9 cellular contexts compared by ENCODE assay signal in genomic region chr3:112984485-112984884, GRCh38.
A peak's percentile ranks its signal among the peaks of the same experiment; 100 is the strongest.
DNase-seq lines count a peak whose midpoint lies in the region; ATAC-seq and TF ChIP-seq lines count a peak whose summit lies in the region.
"Had no signal": no experiment of that assay in that cellular context is flagged by ENCODE, and none has a peak within 500 bp of the region (broad histone marks: within the 10 kb centered on the region; RNA-seq: fewer than 3 reads in every experiment).

No MANE protein-coding gene starts in this region.

- no peak overlapping the region for H3K4me3 ChIP-seq in foreskin fibroblast (ENCODE audit: low read depth in 1 of 2, low read length in 2 of 2)

- peaks cover 18 to 28% of the 10 kb centered on the region in 2 donors for H3K4me1 Mint-ChIP-seq in effector memory CD8-positive, alpha-beta T cell (ENCODE audit: low read depth in 2 of 2)

- peak; percentile 81 for ATAC-seq in effector memory CD8-positive, alpha-beta T cell (replicated peaks)
- ATAC-seq in HG03432 (IDR thresholded peaks at IDR 0.05; ENCODE audit: unreplicated experiment) (no peak), GM21737 (IDR thresholded peaks at IDR 0.05; ENCODE audit: unreplicated experiment) (no peak)

- H3K27me3 Mint-ChIP-seq in effector memory CD8-positive, alpha-beta T cell: no peaks in the 10 kb centered on the region

- peak overlapping the region; percentile 24 to 47 for H3K27ac Mint-ChIP-seq in effector memory CD8-positive, alpha-beta T cell

- no peaks in the 10 kb centered on the region for H3K9me3 Mint-ChIP-seq in effector memory CD8-positive, alpha-beta T cell

- H3K4me3 Mint-ChIP-seq in effector memory CD8-positive, alpha-beta T cell: peak overlapping the region in 1 of 2 donors; percentile 12

- DNase-seq in stimulated activated CD4-positive, alpha-beta T cell treated with anti-CD3 and anti-CD28 coated beads, Interleukin-4, amount 100 ng/mL, for 24 hours: peak; percentile 39
- DNase-seq in stimulated activated CD4-positive, alpha-beta T cell treated with anti-CD3 and anti-CD28 coated beads, Interleukin-2, amount 100 ng/mL, for 48 hours: no peak
- DNase-seq in NCI-H69 (lab: John Stamatoyannopoulos, UW): peak; percentile 36
- DNase-seq in effector memory CD8-positive, alpha-beta T cell: peak in 2 of 3 experiments; percentile 22 to 29
- no peak for DNase-seq in foreskin fibroblast
- DNase-seq in NCI-H187 treated with DMSO at 0.1 percent for 48 hours (lab: John Stamatoyannopoulos, UW): no peak
- DNase-seq: NCI-H446 treated with DMSO at 0.1 percent for 48 hours had no signal

- TF ChIP-seq CTCF in foreskin fibroblast (IDR thresholded peaks at IDR 0.05; ENCODE audit: low read depth, low read length): no peak

- H3K36me3 Mint-ChIP-seq in effector memory CD8-positive, alpha-beta T cell (ENCODE audit: insufficient read depth): peaks cover 3% of the 10 kb centered on the region

Comparison
In these comparisons a context has a peak if more than half of its experiments do, and no peak if none do; other contexts are left out.
1. DNase-seq: peak in stimulated activated CD4-positive, alpha-beta T cell treated with anti-CD3 and anti-CD28 coated beads, Interleukin-4, amount 100 ng/mL, for 24 hours (single experiment), NCI-H69 (single experiment) and effector memory CD8-positive, alpha-beta T cell (2 of 3); none in stimulated activated CD4-positive, alpha-beta T cell treated with anti-CD3 and anti-CD28 coated beads, Interleukin-2, amount 100 ng/mL, for 48 hours (0 of 2), foreskin fibroblast (0 of 2) and NCI-H187 treated with DMSO at 0.1 percent for 48 hours (single experiment).